8 cellular contexts compared by ENCODE assay signal in the genomic region with DNA sequence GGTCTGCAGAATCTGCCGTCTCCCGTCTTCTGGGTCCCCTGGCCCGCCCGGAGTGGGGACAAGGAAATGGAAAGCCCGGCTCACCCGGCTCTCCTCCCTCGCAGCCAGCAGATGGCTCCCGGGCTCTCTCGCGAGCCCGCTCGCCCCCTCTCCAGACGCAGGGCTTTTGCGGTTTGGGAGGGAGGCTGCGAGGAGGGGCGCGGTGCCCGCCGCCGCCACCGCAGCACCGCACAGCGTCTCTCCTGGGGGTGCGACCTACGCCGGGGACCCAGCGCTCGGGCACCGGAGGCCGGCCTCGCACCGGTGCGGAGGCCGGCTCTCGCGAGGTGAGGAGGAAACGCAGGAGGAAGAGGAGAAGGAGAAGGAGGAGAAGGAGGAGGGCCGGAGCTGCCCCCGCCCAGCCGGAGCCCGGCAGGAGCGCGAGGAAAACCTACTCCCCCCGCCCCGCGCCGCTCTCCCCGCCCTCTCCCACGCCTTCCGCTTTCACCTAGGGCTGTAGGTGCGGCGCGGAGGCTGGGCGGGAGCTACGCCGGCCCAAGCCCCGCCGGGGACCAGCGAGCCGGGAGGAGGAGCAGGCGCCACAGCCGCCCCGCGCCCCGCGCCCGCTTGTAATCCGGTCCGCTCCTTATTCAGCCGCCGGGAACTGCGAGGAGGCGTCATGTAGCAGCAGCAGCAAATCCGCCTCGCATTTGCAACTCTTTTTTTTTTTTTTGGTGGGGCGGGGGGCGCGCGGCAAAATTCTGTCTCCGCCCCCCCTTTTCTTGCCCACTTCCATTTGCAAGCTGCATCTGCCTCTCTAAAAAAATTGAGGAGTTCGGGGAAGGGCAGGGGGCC. TPM values are rescaled to one million over a fixed set of nuclear protein-coding genes. Genes with fewer than 3 reads are reported as not detected.
DNase-seq lines count a peak whose midpoint lies in the region; ATAC-seq and TF ChIP-seq lines count a peak whose summit lies in the region.

A gene (plus strand): TSS at position 461 of the 834 bp plus-strand sequence. CDS start 422 bp downstream, outside the sequence.

- H3K4me1 Mint-ChIP-seq in activated CD8-positive, alpha-beta T cell treated with anti-CD3 and anti-CD28 coated beads for 36 hours (ENCODE audit: low read depth) = peaks cover 36% of the 10 kb centered on the region

- peak; percentile 75 for TF ChIP-seq CTCF in activated CD8-positive, alpha-beta T cell treated with anti-CD3 and anti-CD28 coated beads for 36 hours (IDR thresholded peaks at IDR 0.05)

- POLR2A ChIA-PET in activated CD8-positive, alpha-beta T cell treated with anti-CD3 and anti-CD28 coated beads for 36 hours (lab: Charles Lee) = interaction anchor here (0.7 to 2.5 kb wide), 12 partner anchors 14 to 361 kb away, joined by 3 to 8 read pairs (median 3); no protein-coding TSS in a partner anchor

- H3K9me3 Mint-ChIP-seq in activated CD8-positive, alpha-beta T cell treated with anti-CD3 and anti-CD28 coated beads for 36 hours = no peaks in the 10 kb centered on the region

- CTCF ChIA-PET in activated CD8-positive, alpha-beta T cell treated with anti-CD3 and anti-CD28 coated beads for 36 hours (lab: Charles Lee) = interaction anchor here (0.6 to 6.5 kb wide), 45 partner anchors 8 to 342 kb away, joined by 3 to 93 read pairs (median 4); no protein-coding TSS in a partner anchor

- peak; percentile 77 for ATAC-seq in GM19351 (IDR thresholded peaks at IDR 0.05; ENCODE audit: unreplicated experiment)
- ATAC-seq in HG03469 (IDR thresholded peaks at IDR 0.05; ENCODE audit: unreplicated experiment) = peak; percentile 52
- peak; percentile 79 for ATAC-seq in activated CD8-positive, alpha-beta T cell treated with anti-CD3 and anti-CD28 coated beads for 36 hours

- no peaks in the 10 kb centered on the region for H3K27me3 Mint-ChIP-seq in activated CD8-positive, alpha-beta T cell treated with anti-CD3 and anti-CD28 coated beads for 36 hours

- peak within 1 kb of the TSS; percentile 66 for H3K27ac Mint-ChIP-seq in activated CD8-positive, alpha-beta T cell treated with anti-CD3 and anti-CD28 coated beads for 36 hours

- H3K36me3 Mint-ChIP-seq in activated CD8-positive, alpha-beta T cell treated with anti-CD3 and anti-CD28 coated beads for 36 hours (ENCODE audit: low read depth) = no peaks in the 10 kb centered on the region

- intact Hi-C loops in activated CD8-positive, alpha-beta T cell treated with anti-CD3 and anti-CD28 coated beads for 36 hours (cut with micrococcal nuclease) = loop anchor here (5.0 kb wide), 1 partner anchor 88 kb away; no protein-coding TSS in a partner anchor

- peak within 1 kb of the TSS; percentile 81 for H3K4me3 Mint-ChIP-seq in activated CD8-positive, alpha-beta T cell treated with anti-CD3 and anti-CD28 coated beads for 36 hours

- DNase-seq in CD1c-positive myeloid dendritic cell (ENCODE audit: extremely low spot score) (peak; percentile 69), NCI-H748 (lab: John Stamatoyannopoulos, UW; ENCODE audit: unreplicated experiment) (peak; percentile 96), medulla oblongata (ENCODE audit: extremely low spot score) (peak; percentile 84)
- peak; percentile 81 for DNase-seq in activated CD8-positive, alpha-beta T cell treated with anti-CD3 and anti-CD28 coated beads for 36 hours
- peak; percentile 53 for DNase-seq in effector CD4-positive, alpha-beta T cell
- peak; percentile 44 to 59 (median 54) for DNase-seq in stimulated activated CD4-positive, alpha-beta T cell treated with anti-CD3 and anti-CD28 coated beads, TNF-alpha, amount 100 ng/mL, for 48 hours (ENCODE audit: low read depth in 3 of 3)

RNA-seq across cellular contexts. Expression of the gene that starts here (rescaled TPM):
- 1 to 10 TPM; 3.6 to 4.1 TPM for total RNA-seq in activated CD8-positive, alpha-beta T cell treated with anti-CD3 and anti-CD28 coated beads for 36 hours

Comparison
In these comparisons a context has a peak if more than half of its experiments do, and no peak if none do; other contexts are left out.
1. Peak in every context shown above with its lines: DNase-seq and ATAC-seq.